Comparison of ENCODE assay signal across 24 cellular contexts in genomic region chr6:166925141-166925996, GRCh38. TPM values are rescaled to one million over a fixed set of nuclear protein-coding genes. Genes with fewer than 3 reads are reported as not detected.
DNase-seq lines count a peak whose midpoint lies in the region; ATAC-seq and TF ChIP-seq lines count a peak whose summit lies in the region.
"Had no signal": no experiment of that assay in that cellular context is flagged by ENCODE, and none has a peak within 500 bp of the region (broad histone marks: within the 10 kb centered on the region; RNA-seq: fewer than 3 reads in every experiment).

No MANE protein-coding gene starts in this region.

- no peaks in the 10 kb centered on the region for H3K27me3 Mint-ChIP-seq in activated T-cell treated with anti-CD3 and anti-CD28 coated beads, Interleukin-2, amount 50 U/mL, for 72 hours (ENCODE audit: low read depth)
- H3K27me3 Mint-ChIP-seq in effector memory CD8-positive, alpha-beta T cell: no peaks in the 10 kb centered on the region
- H3K27me3 Mint-ChIP-seq in nephron progenitor cell (ENCODE audit: low read depth, poor library complexity): no peaks in the 10 kb centered on the region

- ATAC-seq in activated T-cell treated with anti-CD3 and anti-CD28 coated beads, Interleukin-2, amount 50 U/mL, for 72 hours (replicated peaks in 1 of 2): no peak
- no peak for ATAC-seq in effector memory CD8-positive, alpha-beta T cell (replicated peaks)
- peak; percentile 53 for ATAC-seq in upper lobe of right lung
- ATAC-seq: A549, Panc1, psoas muscle had no signal

- no peak for DNase-seq in activated T-cell treated with anti-CD3 and anti-CD28 coated beads, Interleukin-2, amount 50 U/mL, for 72 hours
- no peak for DNase-seq in activated T-cell treated with anti-CD3 and anti-CD28 coated beads, Interleukin-2, amount 50 U/mL, for 1 hour
- no peak for DNase-seq in effector memory CD8-positive, alpha-beta T cell
- DNase-seq in nephron progenitor cell (no peak), upper lobe of right lung (no peak), mucosa of gallbladder (ENCODE audit: low spot score) (no peak), superior temporal gyrus (ENCODE audit: extremely low spot score) (no peak), NCI-H82 (lab: John Stamatoyannopoulos, UW) (no peak)
- DNase-seq: activated CD4-positive, alpha-beta T cell treated with anti-CD3 and anti-CD28 coated beads, Interleukin-2, amount 50 U/mL, for 1 hour; activated naive CD4-positive, alpha-beta T cell; BE2C; dermis blood vessel endothelial cell; GOT3; left cardiac atrium; NCI-H1105; NCI-H446 treated with DMSO at 0.1 percent for 48 hours; NK-92 treated with Interleukin-12 subunit alpha and Interleukin-12 subunit beta, amount 100 ng/mL, for 24 hours; psoas muscle; stimulated activated naive CD4-positive, alpha-beta T cell treated with Interleukin-2 at 50 U/mL for 16 hours had no signal

- H3K36me3 ChIP-seq in upper lobe of right lung: peaks cover 8% of the 10 kb centered on the region
- H3K36me3 ChIP-seq: BE2C, neural progenitor cell had no signal

- no peak overlapping the region for H3K27ac ChIP-seq in upper lobe of right lung
- H3K27ac ChIP-seq: A549, neural progenitor cell, psoas muscle, tibial nerve had no signal

- intact Hi-C loops in upper lobe of right lung (cut with DNase I): no loop called here

- H3K27me3 ChIP-seq in upper lobe of right lung: no peaks in the 10 kb centered on the region
- H3K27me3 ChIP-seq: BE2C, neural progenitor cell, tibial nerve had no signal

- TF ChIP-seq CTCF in nephron progenitor cell (IDR thresholded peaks at IDR 0.05) (no peak), upper lobe of right lung (IDR thresholded peaks at IDR 0.05) (no peak)

- H3K4me3 Mint-ChIP-seq in activated T-cell treated with anti-CD3 and anti-CD28 coated beads, Interleukin-2, amount 50 U/mL, for 72 hours: no peak overlapping the region
- no peak overlapping the region for H3K4me3 Mint-ChIP-seq in effector memory CD8-positive, alpha-beta T cell
- H3K4me3 Mint-ChIP-seq in nephron progenitor cell: no peak overlapping the region
- H3K4me3 Mint-ChIP-seq: neural progenitor cell; T-helper 1 cell treated with Interleukin-12 subunit alpha and Interleukin-12 subunit beta and Interleukin-4 antibody, amounts not matched to agents 30 μg/mL and 1 μg/mL, for 36 hours had no signal

- no peaks in the 10 kb centered on the region for H3K9me3 ChIP-seq in upper lobe of right lung
- H3K9me3 ChIP-seq: A549, BE2C, psoas muscle, tibial nerve had no signal

- H3K4me1 ChIP-seq in upper lobe of right lung: no peaks in the 10 kb centered on the region
- H3K4me1 ChIP-seq: A549, psoas muscle, tibial nerve had no signal

- peaks cover 9% of the 10 kb centered on the region for H3K4me1 Mint-ChIP-seq in activated T-cell treated with anti-CD3 and anti-CD28 coated beads, Interleukin-2, amount 50 U/mL, for 72 hours (ENCODE audit: low read depth)
- peaks cover 0 to 1% of the 10 kb centered on the region in 2 donors for H3K4me1 Mint-ChIP-seq in effector memory CD8-positive, alpha-beta T cell (ENCODE audit: low read depth in 2 of 2)
- peaks cover 35% of the 10 kb centered on the region for H3K4me1 Mint-ChIP-seq in nephron progenitor cell

- H3K4me3 ChIP-seq in upper lobe of right lung: no peak overlapping the region
- H3K4me3 ChIP-seq: A549, neural progenitor cell, psoas muscle, tibial nerve had no signal

- no peaks in the 10 kb centered on the region for H3K9me3 Mint-ChIP-seq in activated T-cell treated with anti-CD3 and anti-CD28 coated beads, Interleukin-2, amount 50 U/mL, for 72 hours
- no peaks in the 10 kb centered on the region for H3K9me3 Mint-ChIP-seq in effector memory CD8-positive, alpha-beta T cell
- H3K9me3 Mint-ChIP-seq in nephron progenitor cell: no peaks in the 10 kb centered on the region
- H3K9me3 Mint-ChIP-seq: neural progenitor cell; T-helper 1 cell treated with Interleukin-12 subunit alpha and Interleukin-12 subunit beta and Interleukin-4 antibody, amounts not matched to agents 30 μg/mL and 1 μg/mL, for 36 hours had no signal

- H3K36me3 Mint-ChIP-seq in activated T-cell treated with anti-CD3 and anti-CD28 coated beads, Interleukin-2, amount 50 U/mL, for 72 hours (ENCODE audit: insufficient read depth in 2 of 2): peaks cover 0 to 3% of the 10 kb centered on the region in 2 donors
- peaks cover 27% of the 10 kb centered on the region for H3K36me3 Mint-ChIP-seq in effector memory CD8-positive, alpha-beta T cell (ENCODE audit: insufficient read depth)
- peaks cover 4% of the 10 kb centered on the region for H3K36me3 Mint-ChIP-seq in nephron progenitor cell (ENCODE audit: low read depth)

- H3K27ac Mint-ChIP-seq in activated T-cell treated with anti-CD3 and anti-CD28 coated beads, Interleukin-2, amount 50 U/mL, for 72 hours: peak overlapping the region; percentile 52
- peak overlapping the region; percentile 23 to 57 for H3K27ac Mint-ChIP-seq in effector memory CD8-positive, alpha-beta T cell
- peak overlapping the region; percentile 69 for H3K27ac Mint-ChIP-seq in nephron progenitor cell
- H3K27ac Mint-ChIP-seq: neural progenitor cell; T-helper 1 cell treated with Interleukin-12 subunit alpha and Interleukin-12 subunit beta and Interleukin-4 antibody, amounts not matched to agents 30 μg/mL and 1 μg/mL, for 36 hours had no signal

RNA-seq across cellular contexts. Expression of gene RNASET2, which starts 31.0 kb away (rescaled TPM):
- total RNA-seq in activated T-cell treated with anti-CD3 and anti-CD28 coated beads, Interleukin-2, amount 50 U/mL, for 72 hours: 10 to 100 TPM; 44.3 to 46.3 TPM
- total RNA-seq in upper lobe of right lung (73.1 TPM), mucosa of gallbladder (146 TPM)
